8 cellular contexts compared by ENCODE assay signal in the genomic region with DNA sequence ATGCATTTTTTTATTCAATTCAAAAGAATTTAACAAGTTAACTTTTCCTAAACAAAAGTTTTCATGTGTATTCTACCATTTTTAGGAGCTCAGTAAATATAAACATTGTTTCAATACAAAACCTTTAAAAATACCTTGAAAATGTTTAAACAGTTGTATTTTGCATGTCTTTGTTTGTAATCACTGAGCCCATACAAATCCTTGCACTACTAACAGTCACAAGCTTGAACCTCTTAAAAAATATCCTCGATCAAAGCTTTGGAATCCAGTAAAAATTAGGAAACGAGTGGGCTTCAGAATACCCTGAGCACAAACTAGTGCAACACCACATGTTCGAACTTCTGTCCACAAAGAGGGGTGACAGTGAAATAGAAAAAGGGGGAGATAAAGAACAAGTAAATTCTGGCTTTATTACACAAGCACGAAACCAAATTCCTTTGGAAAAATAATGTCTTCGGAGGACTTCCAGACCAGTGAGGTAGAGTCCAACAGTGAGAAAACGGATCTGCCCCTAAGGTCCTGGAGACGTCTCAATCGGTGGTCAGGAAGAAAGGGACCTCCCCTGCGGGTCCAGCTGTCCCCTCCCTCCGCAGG. TPM values are rescaled to one million over a fixed set of nuclear protein-coding genes. Genes with fewer than 3 reads are reported as not detected.
DNase-seq lines count a peak whose midpoint lies in the region; ATAC-seq, FAIRE-seq and TF ChIP-seq lines count a peak whose summit lies in the region.

No MANE protein-coding gene starts in this region.

- H3K27me3 ChIP-seq in HUES6 (ENCODE audit: control insufficient read depth, insufficient read depth, low read length) (no peaks in the 10 kb centered on the region), bronchial epithelial cell (ENCODE audit: control insufficient read depth, insufficient read depth, low read length) (no peaks in the 10 kb centered on the region), muscle layer of colon (ENCODE audit: control insufficient read depth in 1 of 2, insufficient read depth in 2 of 2, low read length in 2 of 2) (no peaks in the 10 kb centered on the region)

- H3K9me3 ChIP-seq in HUES6 (ENCODE audit: control insufficient read depth, insufficient read depth, low read depth, low read length) (no peaks in the 10 kb centered on the region), muscle layer of colon (ENCODE audit: low read length) (no peaks in the 10 kb centered on the region)

- no peak for TF ChIP-seq CTCF in bronchial epithelial cell (IDR thresholded peaks at IDR 0.05; ENCODE audit: insufficient read depth, low read length, severe bottlenecking)

- H3K4me1 ChIP-seq in HUES6 (ENCODE audit: control insufficient read depth, insufficient read depth, low read length): 0 out of 2 replicates have a peak, but pooled peaks cover 7% of the 10 kb centered on the region
- peaks cover 18% of the 10 kb centered on the region for H3K4me1 ChIP-seq in muscle layer of colon (ENCODE audit: insufficient read depth, low read length)

- FAIRE-seq in bronchial epithelial cell (lab: Jason Lieb, UNC): no peak

- H3K9ac ChIP-seq in HUES6 (ENCODE audit: low read length) (peak overlapping the region; percentile 68), muscle layer of colon (ENCODE audit: low read length) (peak overlapping the region; percentile 79)

- H3K36me3 ChIP-seq in HUES6 (ENCODE audit: control insufficient read depth, insufficient read depth, low read length) (no peaks in the 10 kb centered on the region), bronchial epithelial cell (ENCODE audit: control insufficient read depth, insufficient read depth, low read length) (no peaks in the 10 kb centered on the region), muscle layer of colon (ENCODE audit: insufficient read depth, low read length) (no peaks in the 10 kb centered on the region)

- H3K4me3 ChIP-seq in HUES6 (ENCODE audit: low read depth, low read length): peak overlapping the region; percentile 96
- H3K4me3 ChIP-seq in bronchial epithelial cell (ENCODE audit: low read depth, low read length): peak overlapping the region; percentile 73
- H3K4me3 ChIP-seq in muscle layer of colon (ENCODE audit: low read depth in 1 of 2, low read length in 2 of 2): peak overlapping the region; percentile 79

- DNase-seq in AG08395 (ENCODE audit: low spot score) (peak; percentile 32), bronchial epithelial cell (ENCODE audit: low read depth) (no peak), MV-4-11 (lab: John Stamatoyannopoulos, UW) (no peak), SHP77 treated with DMSO at 0.1 percent for 48 hours (lab: John Stamatoyannopoulos, UW) (no peak)

- peak overlapping the region; percentile 7; the same call in 1 of the 2 replicates for H3K27ac ChIP-seq in HUES6 (ENCODE audit: low read depth, low read length)
- peak overlapping the region; percentile 86 for H3K27ac ChIP-seq in muscle layer of colon (ENCODE audit: low read depth, low read length)

- ATAC-seq in GM18858 (IDR thresholded peaks at IDR 0.05; ENCODE audit: unreplicated experiment) (no peak), GM19328 (IDR thresholded peaks at IDR 0.05; ENCODE audit: unreplicated experiment) (no peak)

RNA-seq across cellular contexts. Expression of a gene that starts 1.5 kb away (rescaled TPM):
- 6.6 and 11.6 TPM in 2 replicates for total RNA-seq in bronchial epithelial cell
